8 cellular contexts compared by ENCODE assay signal in genomic region chr17:67996301-67997171, GRCh38. TPM values are rescaled to one million over a fixed set of nuclear protein-coding genes. Genes with fewer than 3 reads are reported as not detected.
DNase-seq lines count a peak whose midpoint lies in the region; ATAC-seq and TF ChIP-seq lines count a peak whose summit lies in the region.
"Not testable (repeated sequence)": the region's sequence is repeated elsewhere in the genome, so short reads cannot be mapped to it uniquely, and the experiment has no call there.

Gene C17orf58 (minus strand): TSS chr17:67996469. CDS start chr17:67996198, 271 bp downstream.

- H3K27me3 ChIP-seq in H7 (ENCODE audit: control insufficient read depth, insufficient read depth, low read length): peaks cover 15% of the 10 kb centered on the region
- not testable (repeated sequence) for H3K27me3 ChIP-seq in Panc1 (ENCODE audit: control insufficient read depth, insufficient read depth, low read length)
- H3K27me3 ChIP-seq in ectodermal cell (ENCODE audit: control insufficient read depth, insufficient read depth, low read length, poor library complexity, severe bottlenecking): peaks cover 31% of the 10 kb centered on the region
- H3K27me3 ChIP-seq in iPS-15b (ENCODE audit: control insufficient read depth, insufficient read depth, low read length): peaks cover 23% of the 10 kb centered on the region

- H3K27ac Mint-ChIP-seq in nephron progenitor cell: not testable (repeated sequence)

- not testable (repeated sequence) for H3K9me3 Mint-ChIP-seq in nephron progenitor cell

- not testable (repeated sequence) for H3K9me3 ChIP-seq in Panc1 (ENCODE audit: control insufficient read depth, insufficient read depth, low read depth, low read length); ectodermal cell (ENCODE audit: control insufficient read depth, low read length); iPS-15b (ENCODE audit: control insufficient read depth, insufficient read depth, low read length)

- not testable (repeated sequence) for H3K36me3 ChIP-seq in H7 (replicated peaks; ENCODE audit: control insufficient read depth, insufficient read depth, low read length); Panc1 (ENCODE audit: control insufficient read depth, insufficient read depth, low read length); ectodermal cell (ENCODE audit: control insufficient read depth, insufficient read depth, low read length); iPS-15b (ENCODE audit: control insufficient read depth, insufficient read depth, low read length)

- peak within 1 kb of the TSS; percentile 12 for H3K9ac ChIP-seq in iPS-15b (ENCODE audit: low read depth, low read length)

- 34 to 35% methylated on average over 25 of the region's 25 CpGs for WGBS in ectodermal cell, 2 experiments

- CTCF ChIA-PET in Panc1 (lab: Charles Lee): interaction anchor here (0.6 kb wide), 1 partner anchor 9 kb away, joined by 3 read pairs; no protein-coding TSS in a partner anchor

- ATAC-seq in Panc1: not testable (repeated sequence)

- H3K4me1 ChIP-seq in Panc1 (ENCODE audit: control insufficient read depth, insufficient read depth, low read length); ectodermal cell (ENCODE audit: control insufficient read depth, insufficient read depth, low read length); iPS-15b (ENCODE audit: control insufficient read depth, insufficient read depth, low read length): not testable (repeated sequence)

- peaks cover 36% of the 10 kb centered on the region for H3K4me1 Mint-ChIP-seq in nephron progenitor cell

- POLR2A ChIA-PET in Panc1 (lab: Charles Lee): not testable (repeated sequence)

- in situ Hi-C loops in Panc1 (cut with HindIII; ENCODE audit: low pct_unique_long_range_greater_than_20kb, low sequenced_read_pairs): not testable (repeated sequence)

- not testable (repeated sequence) for H3K36me3 Mint-ChIP-seq in nephron progenitor cell (ENCODE audit: low read depth)

- H3K4me3 ChIP-seq in AG09309 (ENCODE audit: control insufficient read depth, low read depth, low read length): peak within 1 kb of the TSS; percentile 46
- peak within 1 kb of the TSS; percentile 58 for H3K4me3 ChIP-seq in H7 (ENCODE audit: insufficient read depth, low read depth, low read length)
- H3K4me3 ChIP-seq in Panc1 (ENCODE audit: low read depth in 2 of 2, low read length in 2 of 2): peak within 1 kb of the TSS; percentile 50 to 69
- peak within 1 kb of the TSS; percentile 37 for H3K4me3 ChIP-seq in ectodermal cell (ENCODE audit: insufficient read depth, low read depth, low read length)
- peak within 1 kb of the TSS; percentile 79 for H3K4me3 ChIP-seq in iPS-15b (ENCODE audit: low read depth, low read length)

- not testable (repeated sequence) for DNase-seq in AG09309 (ENCODE audit: low read depth); Panc1 (ENCODE audit: low read depth, low spot score)
- DNase-seq in H7 (peak; percentile 50), nephron progenitor cell (peak; percentile 26)
- peak; percentile 48 for DNase-seq in activated naive CD4-positive, alpha-beta T cell treated with Interleukin-2 at 50 U/mL for 16 hours
- DNase-seq in stimulated activated CD8-positive, alpha-beta memory T cell treated with anti-CD3 and anti-CD28 coated beads, Interleukin-4, amount 100 ng/mL, for 48 hours: peak; percentile 58

- peak within 1 kb of the TSS; percentile 63 for H3K27ac ChIP-seq in Panc1 (ENCODE audit: low read length)
- not testable (repeated sequence) for H3K27ac ChIP-seq in ectodermal cell (ENCODE audit: insufficient read depth, low read depth, low read length, poor library complexity, severe bottlenecking)

- peaks cover 36% of the 10 kb centered on the region for H3K27me3 Mint-ChIP-seq in nephron progenitor cell (ENCODE audit: low read depth, poor library complexity)

- peak within 1 kb of the TSS; percentile 87 for H3K4me3 Mint-ChIP-seq in nephron progenitor cell

- not testable (repeated sequence) for TF ChIP-seq CTCF in AG09309 (IDR thresholded peaks at IDR 0.05; ENCODE audit: control insufficient read depth, insufficient read depth, low read depth, low read length, missing control alignments); Panc1 (IDR thresholded peaks at IDR 0.05); nephron progenitor cell (IDR thresholded peaks at IDR 0.05)

- not testable (repeated sequence) for BruUV-seq in Panc1 (replicated peaks; lab: Mats Ljungman, UMichigan)

- intact Hi-C loops in Panc1 (cut with micrococcal nuclease; ENCODE audit: unreplicated experiment): not testable (repeated sequence)

RNA-seq across cellular contexts. Expression of gene C17orf58, which starts in this region (rescaled TPM):
- 55.8 and 57.0 TPM in 2 replicates for total RNA-seq in H7 (2014; rRNA removed; shearing (Covaris generic))
- 15.6 TPM for total RNA-seq in Panc1 (2021; ENCODE audit: unreplicated experiment)
- 10.3 TPM for polyA plus RNA-seq in Panc1 (2012; ENCODE audit: insufficient read length)
- 18.7 TPM for polyA plus RNA-seq in ectodermal cell (2013, experiment 1 of 4)
- 15.8 TPM for polyA plus RNA-seq in ectodermal cell (2013, experiment 2 of 4)
- polyA plus RNA-seq in ectodermal cell (2013, experiment 3 of 4): 20.1 TPM
- 21.4 TPM for polyA plus RNA-seq in ectodermal cell (2013, experiment 4 of 4)
